In the genomic region with DNA sequence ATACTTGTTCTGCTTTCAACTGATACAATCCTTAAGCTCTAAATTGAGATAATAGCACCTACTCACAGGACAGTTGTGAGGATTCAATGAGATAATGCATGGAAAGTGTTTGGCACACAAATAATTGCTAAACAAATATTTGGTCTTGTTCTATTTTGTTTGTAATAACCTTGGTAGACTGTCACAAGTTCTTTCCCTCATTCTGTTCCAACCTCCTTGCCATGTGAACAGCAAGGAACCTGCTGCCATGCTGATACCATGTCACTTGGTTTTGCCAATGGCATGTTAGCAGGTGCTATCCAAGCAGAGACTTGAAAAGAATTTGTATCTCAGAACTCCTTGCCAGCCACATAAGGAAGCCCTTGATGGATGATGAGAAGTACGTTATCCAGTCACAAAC, we compare ENCODE assay signal across 23 cellular contexts. TPM values are rescaled to one million over a fixed set of nuclear protein-coding genes. Genes with fewer than 3 reads are reported as not detected.
"Had no signal": no experiment of that assay in that cellular context is flagged by ENCODE, and none has a peak within 500 bp of the region (broad histone marks: within the 10 kb centered on the region; RNA-seq: fewer than 3 reads in every experiment).

No MANE protein-coding gene starts in this region.

- H3K36me3 ChIP-seq: Peyer's patch, SJCRH30 had no signal

- H3K9me3 ChIP-seq: Peyer's patch, SJCRH30 had no signal

- DNase-seq: IMR-90, Karpas-422, KG1, MM.1S, NCI-H1092 treated with DMSO at 0.1 percent for 48 hours, NCI-H1436, NCI-H187, NCI-H2029, NCI-H2081 treated with DMSO at 0.1 percent for 48 hours, NCI-H2171, NCI-H226, NCI-H446, NCI-H510A, NCI-H524 treated with DMSO at 0.1 percent for 48 hours, NCI-H69, OCI-M1, PC-9, Peyer's patch, SHP77 treated with DMSO at 0.1 percent for 48 hours, SJCRH30 had no signal

- H3K4me1 ChIP-seq: Peyer's patch, SJCRH30 had no signal

- H3K27ac ChIP-seq: PC-9, Peyer's patch, SJCRH30 had no signal

- H3K27me3 ChIP-seq: Peyer's patch, SJCRH30 had no signal

- H3K4me3 ChIP-seq: PC-9, Peyer's patch, SJCRH30 had no signal

RNA-seq across cellular contexts. Expression of gene TECTB, which starts 24.8 kb away (rescaled TPM):
- total RNA-seq: HT-29, IMR-90, PC-9, Peyer's patch, Right ventricle myocardium inferior, RPMI7951, SJCRH30 had no signal
- polyA plus RNA-seq: IMR-90 had no signal
